ENCODE assay signal across 8 cellular contexts in the genomic region with DNA sequence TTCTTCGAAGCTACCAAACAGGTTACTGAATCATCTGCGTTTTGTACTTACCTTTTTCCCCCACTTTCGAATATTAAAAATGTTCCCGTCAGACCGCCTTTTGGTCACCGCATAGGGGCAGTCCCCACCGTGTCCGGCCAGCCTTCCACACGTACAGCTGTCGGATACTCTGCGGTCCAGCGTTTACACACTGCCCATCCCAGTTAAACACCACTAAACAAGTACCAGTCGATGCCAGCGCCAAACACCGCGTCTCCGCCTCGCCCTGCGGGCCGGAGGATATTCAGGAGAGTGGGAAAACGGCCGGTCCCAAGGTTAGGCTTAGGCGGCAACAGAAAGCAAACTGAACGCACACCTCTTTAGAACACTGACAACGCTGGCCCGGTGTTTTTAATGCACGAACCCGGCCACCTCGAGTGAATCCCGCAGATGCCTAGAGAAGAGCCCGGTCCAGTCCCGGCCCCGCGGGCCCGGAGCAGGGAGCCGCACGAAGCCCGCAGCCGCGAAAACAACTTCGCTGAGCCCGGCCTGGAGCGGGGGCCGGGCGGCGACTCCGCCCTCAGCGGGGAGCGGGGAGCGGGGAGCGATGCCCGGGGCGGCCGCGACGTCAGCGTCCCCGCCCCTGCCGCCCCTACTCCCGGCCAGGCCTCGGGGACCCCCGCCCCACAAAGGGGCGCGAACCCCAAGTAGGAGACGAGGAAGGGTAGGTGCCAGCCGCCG. TPM values are rescaled to one million over a fixed set of nuclear protein-coding genes. Genes with fewer than 3 reads are reported as not detected.
DNase-seq lines count a peak whose midpoint lies in the region; ATAC-seq and TF ChIP-seq lines count a peak whose summit lies in the region.

No MANE protein-coding gene starts in this region.

- CTCF ChIA-PET in HEK293 (lab: Yijun Ruan, JAX): interaction anchor here (0.6 to 0.7 kb wide), 2 partner anchors 33 to 60 kb away, joined by 3 to 5 read pairs; no protein-coding TSS in a partner anchor

- ATAC-seq in stimulated activated naive CD8-positive, alpha-beta T cell treated with anti-CD3 and anti-CD28 coated beads, Interleukin-15, Interleukin-2, amounts not matched to agents 100 U/mL and 50 U/mL, for 24 hours: no peak

- H3K4me1 ChIP-seq in HEK293 (ENCODE audit: control insufficient read depth, insufficient read depth, low read length) (peaks cover 3% of the 10 kb centered on the region; the same call in 1 of the 2 replicates), iPS-15b (ENCODE audit: control insufficient read depth, insufficient read depth, low read length) (no peaks in the 10 kb centered on the region), sigmoid colon (peaks cover 0 to 58% (median 56%) of the 10 kb centered on the region in 4 donors)

- H3K27ac ChIP-seq in HEK293 (ENCODE audit: extremely low read depth, low read depth, low read length): peak overlapping the region; percentile 70
- peak overlapping the region; percentile 96 for H3K27ac ChIP-seq in angular gyrus (ENCODE audit: low read depth, low read length)
- peak overlapping the region; percentile 97 to 100 (median 99) for H3K27ac ChIP-seq in sigmoid colon

- TF ChIP-seq POLR2A in sigmoid colon (IDR thresholded peaks at IDR 0.05): peak; percentile 55 to 70

- no peaks in the 10 kb centered on the region for H3K9me3 Mint-ChIP-seq in stimulated activated naive CD8-positive, alpha-beta T cell treated with anti-CD3 and anti-CD28 coated beads, Interleukin-15, Interleukin-2, amounts not matched to agents 100 ng/mL and 50 ng/mL, for 24 hours

- H3K9me3 ChIP-seq in HEK293 (ENCODE audit: control insufficient read depth, insufficient read depth, low read depth, low read length) (no peaks in the 10 kb centered on the region), iPS-15b (ENCODE audit: control insufficient read depth, insufficient read depth, low read length) (no peaks in the 10 kb centered on the region), sigmoid colon (no peaks in the 10 kb centered on the region)

- intact Hi-C loops in sigmoid colon (cut with DNase I): loop anchor here (1.0 to 10.0 kb wide), 2 partner anchors 10 to 172 kb away; a partner anchor contains a TSS

- H3K27me3 Mint-ChIP-seq in stimulated activated naive CD8-positive, alpha-beta T cell treated with anti-CD3 and anti-CD28 coated beads, Interleukin-15, Interleukin-2, amounts not matched to agents 100 ng/mL and 50 ng/mL, for 24 hours: no peaks in the 10 kb centered on the region

- H3K4me3 ChIP-seq in HEK293 (ENCODE audit: low read depth, low read length) (peak overlapping the region; percentile 67), iPS-15b (ENCODE audit: low read depth, low read length) (peak overlapping the region; percentile 83), sigmoid colon (peak overlapping the region; percentile 83 to 100 (median 98))

- peak overlapping the region; percentile 91 for H3K4me3 Mint-ChIP-seq in stimulated activated naive CD8-positive, alpha-beta T cell treated with anti-CD3 and anti-CD28 coated beads, Interleukin-15, Interleukin-2, amounts not matched to agents 100 ng/mL and 50 ng/mL, for 24 hours

- H3K4me1 Mint-ChIP-seq in stimulated activated naive CD8-positive, alpha-beta T cell treated with anti-CD3 and anti-CD28 coated beads, Interleukin-15, Interleukin-2, amounts not matched to agents 100 ng/mL and 50 ng/mL, for 24 hours (ENCODE audit: low read depth): peaks cover 18% of the 10 kb centered on the region

- POLR2A ChIA-PET in HEK293 (lab: Yijun Ruan, JAX): interaction anchor here (0.7 to 1.4 kb wide), 6 partner anchors 9 to 33 kb away, joined by 3 to 10 read pairs (median 6); a partner anchor contains a TSS

- H3K27ac Mint-ChIP-seq in stimulated activated naive CD8-positive, alpha-beta T cell treated with anti-CD3 and anti-CD28 coated beads, Interleukin-15, Interleukin-2, amounts not matched to agents 100 ng/mL and 50 ng/mL, for 24 hours: peak overlapping the region; percentile 86

- H3K36me3 ChIP-seq in HEK293 (ENCODE audit: control insufficient read depth in 2 of 2, insufficient read depth in 1 of 2, low read length in 2 of 2) (peaks cover 6 to 15% of the 10 kb centered on the region in 2 experiments; a peak in 2 of 3 replicates), iPS-15b (ENCODE audit: control insufficient read depth, insufficient read depth, low read length) (peaks cover 3% of the 10 kb centered on the region), sigmoid colon (peaks cover 0 to 6% (median 0%) of the 10 kb centered on the region in 4 donors)

- TF ChIP-seq EP300 in sigmoid colon (IDR thresholded peaks at IDR 0.05): no peak

- H3K9ac ChIP-seq in iPS-15b (ENCODE audit: low read depth, low read length): peak overlapping the region; percentile 65

- WGBS in sigmoid colon, 2 donors: 1% methylated on average over 67 of the region's 67 CpGs

- H3K36me3 Mint-ChIP-seq in stimulated activated naive CD8-positive, alpha-beta T cell treated with anti-CD3 and anti-CD28 coated beads, Interleukin-15, Interleukin-2, amounts not matched to agents 100 ng/mL and 50 ng/mL, for 24 hours (ENCODE audit: low read depth): peaks cover 4% of the 10 kb centered on the region

- no peak for DNase-seq in stimulated activated naive CD8-positive, alpha-beta T cell treated with anti-CD3 and anti-CD28 coated beads, Interleukin-15, Interleukin-2, amounts not matched to agents 100 U/mL and 50 U/mL, for 24 hours
- DNase-seq in NCI-H1694 (lab: John Stamatoyannopoulos, UW) (peak; percentile 5), sigmoid colon (peak; percentile 84), iPS-NIHi7 (ENCODE audit: extremely low spot score) (no peak)

- H3K27me3 ChIP-seq in iPS-15b (ENCODE audit: control insufficient read depth, insufficient read depth, low read length) (no peaks in the 10 kb centered on the region), sigmoid colon (no peaks in the 10 kb centered on the region)

- TF ChIP-seq CTCF in HEK293 (tag by site-specific recombination; IDR thresholded peaks at IDR 0.05) (no peak), sigmoid colon (IDR thresholded peaks at IDR 0.05) (no peak)

TF ChIP-seq in HEK293, 187 proteins besides CTCF, POLR2A, EP300 and RAD21 (continues in another document):
- TF ChIP-seq OSR2 (tag by site-specific recombination; IDR thresholded peaks at IDR 0.05) (no peak), ZNF324 (tag by site-specific recombination; IDR thresholded peaks at IDR 0.05) (no peak), ZNF514 (tag by site-specific recombination; IDR thresholded peaks at IDR 0.05) (no peak), EGR2 (tag by site-specific recombination; IDR thresholded peaks at IDR 0.05; ENCODE audit: low read depth) (no peak), FEZF1 (tag by site-specific recombination; IDR thresholded peaks at IDR 0.05) (no peak), ZNF677 (tag by site-specific recombination; IDR thresholded peaks at IDR 0.05) (peak; percentile 36; the same call in 1 of the 2 replicates), ZSCAN30 (tag by site-specific recombination; IDR thresholded peaks at IDR 0.05) (peak; percentile 21; the same call in 1 of the 2 replicates), ZNF600 (tag by site-specific recombination; IDR thresholded peaks at IDR 0.05) (0 out of 2 replicates have a peak, but pooled peaks have one; percentile 33), ZNF423 (tag by site-specific recombination; IDR thresholded peaks at IDR 0.05) (no peak), ZNF311 (tag by site-specific recombination; IDR thresholded peaks at IDR 0.05; ENCODE audit: borderline replicate concordance) (no peak), ZFHX2 (tag by site-specific recombination; conservative IDR thresholded peaks at IDR 0.05) (no peak), ZNF660 (tag by site-specific recombination; IDR thresholded peaks at IDR 0.05) (peak; percentile 27; the same call in 1 of the 2 replicates)
- TF ChIP-seq, protein P1, sequence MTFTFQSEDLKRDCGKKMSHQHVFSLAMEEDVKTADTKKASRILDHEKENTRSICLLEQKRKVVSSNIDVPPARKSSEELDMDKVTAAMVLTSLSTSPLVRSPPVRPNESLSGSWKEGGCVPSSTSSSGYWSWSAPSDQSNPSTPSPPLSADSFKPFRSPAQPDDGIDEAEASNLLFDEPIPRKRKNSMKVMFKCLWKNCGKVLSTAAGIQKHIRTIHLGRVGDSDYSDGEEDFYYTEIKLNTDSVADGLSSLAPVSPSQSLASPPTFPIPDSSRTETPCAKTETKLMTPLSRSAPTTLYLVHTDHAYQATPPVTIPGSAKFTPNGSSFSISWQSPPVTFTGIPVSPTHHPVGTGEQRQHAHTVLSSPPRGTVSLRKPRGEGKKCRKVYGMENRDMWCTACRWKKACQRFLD (tag by site-specific recombination; IDR thresholded peaks at IDR 0.05): no peak
- TF ChIP-seq, protein P2, sequence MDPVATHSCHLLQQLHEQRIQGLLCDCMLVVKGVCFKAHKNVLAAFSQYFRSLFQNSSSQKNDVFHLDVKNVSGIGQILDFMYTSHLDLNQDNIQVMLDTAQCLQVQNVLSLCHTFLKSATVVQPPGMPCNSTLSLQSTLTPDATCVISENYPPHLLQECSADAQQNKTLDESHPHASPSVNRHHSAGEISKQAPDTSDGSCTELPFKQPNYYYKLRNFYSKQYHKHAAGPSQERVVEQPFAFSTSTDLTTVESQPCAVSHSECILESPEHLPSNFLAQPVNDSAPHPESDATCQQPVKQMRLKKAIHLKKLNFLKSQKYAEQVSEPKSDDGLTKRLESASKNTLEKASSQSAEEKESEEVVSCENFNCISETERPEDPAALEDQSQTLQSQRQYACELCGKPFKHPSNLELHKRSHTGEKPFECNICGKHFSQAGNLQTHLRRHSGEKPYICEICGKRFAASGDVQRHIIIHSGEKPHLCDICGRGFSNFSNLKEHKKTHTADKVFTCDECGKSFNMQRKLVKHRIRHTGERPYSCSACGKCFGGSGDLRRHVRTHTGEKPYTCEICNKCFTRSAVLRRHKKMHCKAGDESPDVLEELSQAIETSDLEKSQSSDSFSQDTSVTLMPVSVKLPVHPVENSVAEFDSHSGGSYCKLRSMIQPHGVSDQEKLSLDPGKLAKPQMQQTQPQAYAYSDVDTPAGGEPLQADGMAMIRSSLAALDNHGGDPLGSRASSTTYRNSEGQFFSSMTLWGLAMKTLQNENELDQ (tag by site-specific recombination; IDR thresholded peaks at IDR 0.05; ENCODE audit: low read depth): no peak

RNA-seq across cellular contexts. Expression of a gene that starts 0.7 kb away (rescaled TPM):
- 10 to 100 TPM; 12.5 to 19.4 (median 15.9) TPM for total RNA-seq in sigmoid colon
- polyA plus RNA-seq in sigmoid colon: 1 to 10 TPM; 3.9 to 6.7 (median 4.2) TPM

RNA-seq across cellular contexts. Expression of a gene that starts 10.1 kb away (rescaled TPM):
- total RNA-seq in sigmoid colon: 10 to 100 TPM; 54.0 to 83.6 (median 73.2) TPM
- 10 to 100 TPM in 1 of 3 donors, 1 to 10 TPM in 2; 4.8 to 12.0 (median 5.1) TPM for polyA plus RNA-seq in sigmoid colon

RNA-seq across cellular contexts. Expression of a gene that starts 11.9 kb away (rescaled TPM):
- total RNA-seq in sigmoid colon: 10 to 100 TPM; 22.7 to 30.6 (median 26.6) TPM
- 10 to 100 TPM; 12.6 to 20.5 (median 15.3) TPM for polyA plus RNA-seq in sigmoid colon

RNA-seq across cellular contexts. Expression of a gene that starts 33.0 kb away (rescaled TPM):
- total RNA-seq in sigmoid colon: 10 to 100 TPM; 14.4 to 26.8 (median 16.3) TPM
- 10 to 100 TPM; 15.0 to 31.3 (median 23.4) TPM for polyA plus RNA-seq in sigmoid colon

RNA-seq across cellular contexts. Expression of a gene that starts 57.7 kb away (rescaled TPM):
- under 1 TPM in 1 of 4 donors, not detected in 3; 0.36 TPM for total RNA-seq in sigmoid colon
- polyA plus RNA-seq in sigmoid colon: under 1 TPM in 1 of 3 donors, not detected in 2; 0.10 TPM

Comparison
In these comparisons a context has a peak if more than half of its experiments do, and no peak if none do; other contexts are left out.
1. DNase-seq: peak in NCI-H1694 (single experiment) and sigmoid colon (single experiment); none in stimulated activated naive CD8-positive, alpha-beta T cell treated with anti-CD3 and anti-CD28 coated beads, Interleukin-15, Interleukin-2, amounts not matched to agents 100 U/mL and 50 U/mL, for 24 hours (single experiment) and iPS-NIHi7 (single experiment).
2. Peak in every context shown above with its lines, with median percentiles within 50 percentile points of each other: H3K27ac ChIP-seq and H3K4me3 ChIP-seq.